ENCODE assay signal across 1 cellular context in genomic region chr1:55215194-55216021, GRCh38.
TF ChIP-seq lines count a peak whose summit lies in the region.

TSS of gene USP24 (minus strand) at chr1:55215364. CDS start at chr1:55215113, 251 bp downstream.

TF ChIP-seq in HepG2, 621 proteins besides CTCF, POLR2A, EP300 and RAD21 (continued from another document and continues in another):
- peak in 1 of 2 experiments; percentile 15; a peak in 1 of 4 replicates for TF ChIP-seq REST (IDR thresholded peaks at IDR 0.05; ENCODE audit: borderline replicate concordance in 1 of 2, low read depth in 1 of 2, low read length in 2 of 2)
- no peak for TF ChIP-seq JARID2 (CRISPR knock-in tag; IDR thresholded peaks at IDR 0.05; ENCODE audit: insufficient replicate concordance)
- no peak for TF ChIP-seq CHCHD3 (CRISPR knock-in tag; IDR thresholded peaks at IDR 0.05)
- TF ChIP-seq TP53 (CRISPR knock-in tag; conservative IDR thresholded peaks at IDR 0.05), result no peak
- TF ChIP-seq ZNF335 (CRISPR knock-in tag; IDR thresholded peaks at IDR 0.05), result 0 out of 2 replicates have a peak, but pooled peaks have one; percentile 27
- TF ChIP-seq RXRA (CRISPR knock-in tag; IDR thresholded peaks at IDR 0.05), result peak; percentile 53; the same call in 1 of the 2 replicates
- peak; percentile 63 for TF ChIP-seq ERF (CRISPR knock-in tag; IDR thresholded peaks at IDR 0.05)
- TF ChIP-seq ZNF652 (CRISPR knock-in tag; IDR thresholded peaks at IDR 0.05; ENCODE audit: borderline replicate concordance, low read depth), result peak; percentile 26; the same call in 1 of the 2 replicates
- no peak for TF ChIP-seq ZNF883 (CRISPR knock-in tag; IDR thresholded peaks at IDR 0.05; ENCODE audit: not compliant biosample characterization)
- peak; percentile 63; the same call in 1 of the 2 replicates for TF ChIP-seq ZNF430 (CRISPR knock-in tag; IDR thresholded peaks at IDR 0.05)
- no peak for TF ChIP-seq HMGA1 (CRISPR knock-in tag; conservative IDR thresholded peaks at IDR 0.05)
- TF ChIP-seq NFRKB (IDR thresholded peaks at IDR 0.05), result no peak
- TF ChIP-seq SRSF9 (IDR thresholded peaks at IDR 0.05; ENCODE audit: borderline replicate concordance, insufficient read depth, low read depth, low read length, poor library complexity, severe bottlenecking), result no peak
- TF ChIP-seq CBFB (CRISPR knock-in tag; IDR thresholded peaks at IDR 0.05), result 0 out of 2 replicates have a peak, but pooled peaks have one; percentile 53
- TF ChIP-seq ELF1 (CRISPR knock-in tag; IDR thresholded peaks at IDR 0.05), result peak; percentile 87
- no peak for TF ChIP-seq CENPX (CRISPR knock-in tag; IDR thresholded peaks at IDR 0.05)
- no peak for TF ChIP-seq MLLT10 (CRISPR knock-in tag; IDR thresholded peaks at IDR 0.05)
- peak; percentile 89 for TF ChIP-seq ZFYVE20 (CRISPR knock-in tag; IDR thresholded peaks at IDR 0.05; ENCODE audit: borderline replicate concordance, low read depth)
- TF ChIP-seq ZNF543 (CRISPR knock-in tag; IDR thresholded peaks at IDR 0.05), result no peak
- TF ChIP-seq SIX4 (CRISPR knock-in tag; IDR thresholded peaks at IDR 0.05), result no peak; the same call in 1 of the 2 replicates
- TF ChIP-seq PAWR (CRISPR knock-in tag; IDR thresholded peaks at IDR 0.05; ENCODE audit: borderline replicate concordance), result no peak
- no peak for TF ChIP-seq ZNF800 (CRISPR knock-in tag; IDR thresholded peaks at IDR 0.05)
- 0 out of 2 replicates have a peak, but pooled peaks have one; percentile 25 for TF ChIP-seq HOMEZ (CRISPR knock-in tag; IDR thresholded peaks at IDR 0.05; ENCODE audit: low read depth)
- no peak; the same call in 1 of the 2 replicates for TF ChIP-seq SOX13 (IDR thresholded peaks at IDR 0.05)
- peak in 1 of 2 experiments; percentile 56; a peak in 1 of 4 replicates for TF ChIP-seq SOX13 (CRISPR knock-in tag; conservative IDR thresholded peaks at IDR 0.05 in 1 of 2, IDR thresholded peaks at IDR 0.05 in 1 of 2)
- no peak for TF ChIP-seq ELK4 (CRISPR knock-in tag; IDR thresholded peaks at IDR 0.05; ENCODE audit: borderline replicate concordance)
- TF ChIP-seq AGO2 (optimal IDR thresholded peaks at IDR 0.05; ENCODE audit: low read depth, low read length), result no peak
- no peak; the same call in 1 of the 2 replicates for TF ChIP-seq ZNF609 (CRISPR knock-in tag; IDR thresholded peaks at IDR 0.05; ENCODE audit: borderline replicate concordance)
- TF ChIP-seq ARID5B (CRISPR knock-in tag; IDR thresholded peaks at IDR 0.05), result peak; percentile 74
- no peak for TF ChIP-seq SCMH1 (CRISPR knock-in tag; IDR thresholded peaks at IDR 0.05; ENCODE audit: borderline replicate concordance)
- peak; percentile 25; the same call in 1 of the 2 replicates for TF ChIP-seq ZNF263 (CRISPR knock-in tag; IDR thresholded peaks at IDR 0.05)
- no peak for TF ChIP-seq ZNF557 (CRISPR knock-in tag; IDR thresholded peaks at IDR 0.05)
- TF ChIP-seq MEIS1 (CRISPR knock-in tag; IDR thresholded peaks at IDR 0.05; ENCODE audit: borderline replicate concordance), result no peak; the same call in 1 of the 2 replicates
- no peak for TF ChIP-seq ZNF44 (CRISPR knock-in tag; IDR thresholded peaks at IDR 0.05)
- TF ChIP-seq TRIM24 (CRISPR knock-in tag; IDR thresholded peaks at IDR 0.05), result no peak
- TF ChIP-seq MLX (CRISPR knock-in tag; IDR thresholded peaks at IDR 0.05), result peak; percentile 65; the same call in 1 of the 2 replicates
- TF ChIP-seq WIZ (CRISPR knock-in tag; IDR thresholded peaks at IDR 0.05), result no peak
- TF ChIP-seq ZNF570 (CRISPR knock-in tag; IDR thresholded peaks at IDR 0.05; ENCODE audit: borderline replicate concordance), result peak; percentile 23; the same call in 1 of the 2 replicates
- TF ChIP-seq TFE3 (CRISPR knock-in tag; IDR thresholded peaks at IDR 0.05), result no peak
